Comparison of ENCODE assay signal across 19 cellular contexts in genomic region chr5:110329955-110330354, GRCh38.
"Had no signal": no experiment of that assay in that cellular context is flagged by ENCODE, and none has a peak within 500 bp of the region (broad histone marks: within the 10 kb centered on the region; RNA-seq: fewer than 3 reads in every experiment).

No MANE protein-coding gene starts in this region.

- H3K4me1 ChIP-seq: spleen, testis, tibial nerve had no signal

- H3K27ac ChIP-seq: coronary artery, hepatocyte, neutrophil, spleen, testis, tibial nerve had no signal

- H3K9me3 Mint-ChIP-seq: naive thymus-derived CD4-positive, alpha-beta T cell; nephron progenitor cell; stimulated activated memory B cell treated with anti-CD40 and anti-IgM and Interleukin-4, amounts not matched to agents 10 μg/mL and 1 μg/mL and 100 μg/mL, for 72 hours; stimulated activated naive CD8-positive, alpha-beta T cell treated with anti-CD3 and anti-CD28 coated beads, Interleukin-15, amount 100 ng/mL, for 72 hours had no signal

- H3K27me3 Mint-ChIP-seq: stimulated activated memory B cell treated with anti-CD40 and anti-IgM and Interleukin-4, amounts not matched to agents 10 μg/mL and 1 μg/mL and 100 μg/mL, for 72 hours; stimulated activated naive CD8-positive, alpha-beta T cell treated with anti-CD3 and anti-CD28 coated beads, Interleukin-15, amount 100 ng/mL, for 72 hours had no signal

- H3K4me3 Mint-ChIP-seq: naive thymus-derived CD4-positive, alpha-beta T cell; nephron progenitor cell; stimulated activated memory B cell treated with anti-CD40 and anti-IgM and Interleukin-4, amounts not matched to agents 10 μg/mL and 1 μg/mL and 100 μg/mL, for 72 hours; stimulated activated naive CD8-positive, alpha-beta T cell treated with anti-CD3 and anti-CD28 coated beads, Interleukin-15, amount 100 ng/mL, for 72 hours had no signal

- H3K4me1 Mint-ChIP-seq: naive thymus-derived CD4-positive, alpha-beta T cell; nephron progenitor cell; stimulated activated memory B cell treated with anti-CD40 and anti-IgM and Interleukin-4, amounts not matched to agents 10 μg/mL and 1 μg/mL and 100 μg/mL, for 72 hours; stimulated activated naive CD8-positive, alpha-beta T cell treated with anti-CD3 and anti-CD28 coated beads, Interleukin-15, amount 100 ng/mL, for 72 hours had no signal

- H3K36me3 ChIP-seq: neutrophil, spleen, tibial nerve had no signal

- H3K36me3 Mint-ChIP-seq: stimulated activated memory B cell treated with anti-CD40 and anti-IgM and Interleukin-4, amounts not matched to agents 10 μg/mL and 1 μg/mL and 100 μg/mL, for 72 hours had no signal

- H3K4me2 ChIP-seq: hepatocyte had no signal

- H3K4me3 ChIP-seq: coronary artery, hepatocyte, spleen, testis, tibial nerve had no signal

- ATAC-seq: naive thymus-derived CD4-positive, alpha-beta T cell; sciatic nerve; stimulated activated memory B cell treated with anti-CD40 and anti-IgM and Interleukin-4, amounts not matched to agents 10 μg/mL and 1 μg/mL and 100 μg/mL, for 72 hours; stimulated activated naive CD8-positive, alpha-beta T cell treated with anti-CD3 and anti-CD28 coated beads, Interleukin-15, amount 100 ng/mL, for 72 hours had no signal

- H3K27me3 ChIP-seq: hepatocyte, neutrophil, spleen, testis, tibial nerve had no signal

- H3K27ac Mint-ChIP-seq: naive thymus-derived CD4-positive, alpha-beta T cell; nephron progenitor cell; stimulated activated memory B cell treated with anti-CD40 and anti-IgM and Interleukin-4, amounts not matched to agents 10 μg/mL and 1 μg/mL and 100 μg/mL, for 72 hours; stimulated activated naive CD8-positive, alpha-beta T cell treated with anti-CD3 and anti-CD28 coated beads, Interleukin-15, amount 100 ng/mL, for 72 hours had no signal

- H3K79me2 ChIP-seq: hepatocyte had no signal

- DNase-seq: effector CD8-positive, alpha-beta T cell; foreskin melanocyte; head of caudate nucleus; kidney glomerular epithelial cell; naive thymus-derived CD4-positive, alpha-beta T cell; nephron progenitor cell; posterior cingulate gyrus; spleen; stimulated activated CD4-positive, alpha-beta T cell treated with anti-CD3 and anti-CD28 coated beads, Interleukin-15, amount 100 ng/mL, for 24 hours; stimulated activated CD4-positive, alpha-beta T cell treated with anti-CD3 and anti-CD28 coated beads, Interleukin-1b, Interleukin-23, amount 100 ng/mL, for 48 hours; stimulated activated CD4-positive, alpha-beta T cell treated with anti-CD3 and anti-CD28 coated beads, Interleukin-4, amount 100 ng/mL, for 24 hours; stimulated activated naive CD8-positive, alpha-beta T cell treated with anti-CD3 and anti-CD28 coated beads, Interleukin-15, amount 100 ng/mL, for 72 hours; testis had no signal
